ENCODE assay signal across 23 cellular contexts in genomic region chr1:82446955-82447354, GRCh38.
"Had no signal": no experiment of that assay in that cellular context is flagged by ENCODE, and none has a peak within 500 bp of the region (broad histone marks: within the 10 kb centered on the region; RNA-seq: fewer than 3 reads in every experiment).

No MANE protein-coding gene starts in this region.

- DNase-seq: activated CD4-positive, alpha-beta memory T cell treated with anti-CD3 and anti-CD28 coated beads for 36 hours; activated CD4-positive, alpha-beta T cell treated with anti-CD3 and anti-CD28 coated beads, Interleukin-2, amount 10 ng/mL, durations not matched to agents 24 days and 14 days; activated CD8-positive, alpha-beta memory T cell treated with anti-CD3 and anti-CD28 coated beads for 24 hours; activated effector memory CD4-positive, alpha-beta T cell treated with Interleukin-2 at 50 U/mL for 16 hours; activated naive CD4-positive, alpha-beta T cell treated with anti-CD3 and anti-CD28 coated beads for 36 hours; activated naive CD8-positive, alpha-beta T cell treated with anti-CD3 and anti-CD28 coated beads, Interleukin-2, amount 10 ng/mL, durations not matched to agents 7 days and 5 days; activated T-cell treated with anti-CD3 and anti-CD28 coated beads, Interleukin-2, amount 50 U/mL, for 4 hours; adrenal gland; amygdala; aorta; caudate nucleus; cortex of kidney; dermis blood vessel endothelial cell; effector CD4-positive, alpha-beta T cell; effector memory CD8-positive, alpha-beta T cell; head of caudate nucleus; T-helper 1 cell; T-helper 17 cell had no signal

- H3K27ac Mint-ChIP-seq: activated CD4-positive, alpha-beta memory T cell treated with anti-CD3 and anti-CD28 coated beads for 36 hours; activated CD4-positive, alpha-beta T cell treated with anti-CD3 and anti-CD28 coated beads, Interleukin-2, amount 10 ng/mL, durations not matched to agents 24 days and 14 days; activated naive CD4-positive, alpha-beta T cell treated with anti-CD3 and anti-CD28 coated beads for 36 hours; activated naive CD4-positive, alpha-beta T cell treated with anti-CD3 and anti-CD28 coated beads, Interleukin-2, amount 50 U/mL, for 24 hours; activated naive CD8-positive, alpha-beta T cell treated with anti-CD3 and anti-CD28 coated beads, Interleukin-2, amount 10 ng/mL, durations not matched to agents 7 days and 5 days; activated T-helper 17 cell treated with anti-CD3 and anti-CD28 coated beads, Interleukin-2, amount 50 U/mL, for 72 hours; effector memory CD8-positive, alpha-beta T cell; T-helper 17 cell; WTC11 had no signal

- H3K27me3 Mint-ChIP-seq: activated CD4-positive, alpha-beta memory T cell treated with anti-CD3 and anti-CD28 coated beads for 36 hours; activated CD4-positive, alpha-beta T cell treated with anti-CD3 and anti-CD28 coated beads, Interleukin-2, amount 10 ng/mL, durations not matched to agents 24 days and 14 days; activated naive CD4-positive, alpha-beta T cell treated with anti-CD3 and anti-CD28 coated beads, Interleukin-2, amount 50 U/mL, for 24 hours; activated naive CD8-positive, alpha-beta T cell treated with anti-CD3 and anti-CD28 coated beads, Interleukin-2, amount 10 ng/mL, durations not matched to agents 7 days and 5 days; activated T-helper 17 cell treated with anti-CD3 and anti-CD28 coated beads, Interleukin-2, amount 50 U/mL, for 72 hours; effector memory CD8-positive, alpha-beta T cell; T-helper 17 cell had no signal

- H3K4me3 Mint-ChIP-seq: activated CD4-positive, alpha-beta memory T cell treated with anti-CD3 and anti-CD28 coated beads for 36 hours; activated CD4-positive, alpha-beta T cell treated with anti-CD3 and anti-CD28 coated beads, Interleukin-2, amount 10 ng/mL, durations not matched to agents 24 days and 14 days; activated naive CD4-positive, alpha-beta T cell treated with anti-CD3 and anti-CD28 coated beads for 36 hours; activated naive CD4-positive, alpha-beta T cell treated with anti-CD3 and anti-CD28 coated beads, Interleukin-2, amount 50 U/mL, for 24 hours; activated naive CD8-positive, alpha-beta T cell treated with anti-CD3 and anti-CD28 coated beads, Interleukin-2, amount 10 ng/mL, durations not matched to agents 7 days and 5 days; activated T-cell treated with anti-CD3 and anti-CD28 coated beads, Interleukin-2, amount 50 U/mL, for 4 hours; activated T-helper 17 cell treated with anti-CD3 and anti-CD28 coated beads, Interleukin-2, amount 50 U/mL, for 72 hours; effector memory CD8-positive, alpha-beta T cell; T-helper 17 cell; WTC11 had no signal

- ATAC-seq: activated T-cell treated with anti-CD3 and anti-CD28 coated beads, Interleukin-2, amount 50 U/mL, for 4 hours; activated T-helper 17 cell treated with anti-CD3 and anti-CD28 coated beads, Interleukin-2, amount 50 U/mL, for 72 hours; effector memory CD8-positive, alpha-beta T cell; esophagus mucosa; SK-N-SH treated with all-trans-retinoic acid at 6 μM for 48 hours; T-helper 17 cell; WTC11 had no signal

- H3K36me3 Mint-ChIP-seq: activated CD4-positive, alpha-beta memory T cell treated with anti-CD3 and anti-CD28 coated beads for 36 hours; activated naive CD4-positive, alpha-beta T cell treated with anti-CD3 and anti-CD28 coated beads, Interleukin-2, amount 50 U/mL, for 24 hours; activated naive CD8-positive, alpha-beta T cell treated with anti-CD3 and anti-CD28 coated beads, Interleukin-2, amount 10 ng/mL, durations not matched to agents 7 days and 5 days had no signal

- H3K4me1 Mint-ChIP-seq: activated naive CD4-positive, alpha-beta T cell treated with anti-CD3 and anti-CD28 coated beads, Interleukin-2, amount 50 U/mL, for 24 hours; activated naive CD8-positive, alpha-beta T cell treated with anti-CD3 and anti-CD28 coated beads, Interleukin-2, amount 10 ng/mL, durations not matched to agents 7 days and 5 days; activated T-helper 17 cell treated with anti-CD3 and anti-CD28 coated beads, Interleukin-2, amount 50 U/mL, for 72 hours; T-helper 17 cell had no signal
